ENCODE assay signal across 8 cellular contexts in genomic region chr1:156838972-156839371, GRCh38.
DNase-seq lines count a peak whose midpoint lies in the region; ATAC-seq, FAIRE-seq and TF ChIP-seq lines count a peak whose summit lies in the region.

No MANE protein-coding gene starts in this region.

- peak; percentile 84 for FAIRE-seq in GM18507 (lab: Jason Lieb, UNC)

- peaks cover 38% of the 10 kb centered on the region for H3K27me3 Mint-ChIP-seq in memory B cell

- no peak for DNase-seq in AG09309 (ENCODE audit: low read depth)
- DNase-seq in GM18507 (ENCODE audit: extremely low spot score, insufficient read length, low read depth), result no peak
- peak; percentile 46 for DNase-seq in central memory CD4-positive, alpha-beta T cell
- peak; percentile 34 to 51 for DNase-seq in memory B cell (ENCODE audit: low spot score in 2 of 2)

- H3K4me3 ChIP-seq in AG09309 (ENCODE audit: control insufficient read depth, low read depth, low read length), result no peak overlapping the region

- ATAC-seq in SK-N-SH treated with all-trans-retinoic acid at 6 μM for 48 hours (peak; percentile 80), memory B cell (ENCODE audit: low read depth) (peak; percentile 48), GM21529 (IDR thresholded peaks at IDR 0.05; ENCODE audit: unreplicated experiment) (no peak), GM21423 (IDR thresholded peaks at IDR 0.05; ENCODE audit: unreplicated experiment) (no peak), GM21576 (IDR thresholded peaks at IDR 0.05; ENCODE audit: unreplicated experiment) (no peak)

- H3K27ac Mint-ChIP-seq in memory B cell, result no peak overlapping the region

- no peaks in the 10 kb centered on the region for H3K9me3 Mint-ChIP-seq in memory B cell

- H3K4me1 Mint-ChIP-seq in memory B cell, result peaks cover 2% of the 10 kb centered on the region

- TF ChIP-seq CTCF in AG09309 (IDR thresholded peaks at IDR 0.05; ENCODE audit: control insufficient read depth, insufficient read depth, low read depth, low read length, missing control alignments), result peak; percentile 91

- H3K4me3 Mint-ChIP-seq in memory B cell, result no peak overlapping the region

- H3K36me3 Mint-ChIP-seq in memory B cell, result no peaks in the 10 kb centered on the region

TF ChIP-seq in SK-N-SH treated with all-trans-retinoic acid at 6 μM for 48 hours, 23 proteins besides CTCF, POLR2A, EP300 and RAD21:
- TF ChIP-seq ZNF8 (CRISPR knock-in tag; IDR thresholded peaks at IDR 0.05), result no peak
- TF ChIP-seq CSDC2 (CRISPR knock-in tag; IDR thresholded peaks at IDR 0.05), result no peak
- no peak for TF ChIP-seq ZFP30 (CRISPR knock-in tag; IDR thresholded peaks at IDR 0.05)
- TF ChIP-seq ZC3H10 (CRISPR knock-in tag; IDR thresholded peaks at IDR 0.05), result no peak
- no peak for TF ChIP-seq TOX (CRISPR knock-in tag; IDR thresholded peaks at IDR 0.05; ENCODE audit: borderline replicate concordance)
- TF ChIP-seq ARNTL (CRISPR knock-in tag; IDR thresholded peaks at IDR 0.05; ENCODE audit: borderline replicate concordance, low read depth), result no peak
- TF ChIP-seq ZNF70 (CRISPR knock-in tag; IDR thresholded peaks at IDR 0.05), result no peak
- no peak for TF ChIP-seq ESRRG (CRISPR knock-in tag; IDR thresholded peaks at IDR 0.05)
- no peak for TF ChIP-seq BACH2 (CRISPR knock-in tag; IDR thresholded peaks at IDR 0.05; ENCODE audit: borderline replicate concordance)
- TF ChIP-seq ZNF565 (CRISPR knock-in tag; conservative IDR thresholded peaks at IDR 0.05; ENCODE audit: low read depth), result no peak
- no peak for TF ChIP-seq TSHZ2 (CRISPR knock-in tag; IDR thresholded peaks at IDR 0.05)
- no peak for TF ChIP-seq ISL1 (CRISPR knock-in tag; IDR thresholded peaks at IDR 0.05)
- TF ChIP-seq SNAI2 (CRISPR knock-in tag; IDR thresholded peaks at IDR 0.05), result no peak
- no peak for TF ChIP-seq PPARA (CRISPR knock-in tag; IDR thresholded peaks at IDR 0.05; ENCODE audit: borderline replicate concordance)
- no peak for TF ChIP-seq OSR1 (CRISPR knock-in tag; IDR thresholded peaks at IDR 0.05)
- TF ChIP-seq PATZ1 (CRISPR knock-in tag; IDR thresholded peaks at IDR 0.05; ENCODE audit: borderline replicate concordance), result no peak
- TF ChIP-seq POU6F1 (CRISPR knock-in tag; IDR thresholded peaks at IDR 0.05; ENCODE audit: borderline replicate concordance, low read depth), result no peak
- TF ChIP-seq TCF4 (CRISPR knock-in tag; IDR thresholded peaks at IDR 0.05; ENCODE audit: borderline replicate concordance), result no peak

Comparison
In these comparisons a context has a peak if more than half of its experiments do, and no peak if none do; other contexts are left out.
1. DNase-seq: peak in central memory CD4-positive, alpha-beta T cell (single experiment) and memory B cell (2 of 2); none in AG09309 (single experiment) and GM18507 (single experiment).
2. ATAC-seq: peak in SK-N-SH treated with all-trans-retinoic acid at 6 μM for 48 hours (single experiment) and memory B cell (single experiment); none in GM21529 (single experiment), GM21423 (single experiment) and GM21576 (single experiment).